ENCODE assay signal across 29 cellular contexts in genomic region chr9:135789838-135790291, GRCh38.
"Had no signal": no experiment of that assay in that cellular context is flagged by ENCODE, and none has a peak within 500 bp of the region (broad histone marks: within the 10 kb centered on the region; RNA-seq: fewer than 3 reads in every experiment).

No MANE protein-coding gene starts in this region.

- H3K27me3 ChIP-seq: brain microvascular endothelial cell, dorsolateral prefrontal cortex had no signal

- H3K27ac ChIP-seq: brain microvascular endothelial cell, coronary artery, dorsolateral prefrontal cortex, heart left ventricle, WERI-Rb-1 had no signal

- FAIRE-seq: astrocyte, bronchial epithelial cell, frontal cortex had no signal

- H3K9me3 ChIP-seq: heart left ventricle had no signal

- H3K4me1 ChIP-seq: heart left ventricle had no signal

- H3K36me3 ChIP-seq: brain microvascular endothelial cell, heart left ventricle, WERI-Rb-1 had no signal

- H3K4me3 ChIP-seq: coronary artery, dorsolateral prefrontal cortex, heart left ventricle had no signal

- DNase-seq: activated B cell treated with CpG ODN at 0.5 μM for 24 hours; activated CD4-positive, alpha-beta T cell treated with anti-CD3 and anti-CD28 coated beads for 48 hours; activated CD4-positive, alpha-beta T cell treated with anti-CD3 and anti-CD28 coated beads, Interleukin-2, amount 50 U/mL, for 1 hour; activated CD4-positive, alpha-beta T cell treated with anti-CD3 and anti-CD28 coated beads, Interleukin-2, amount 50 U/mL, for 48 hours; activated CD8-positive, alpha-beta memory T cell treated with anti-CD3 and anti-CD28 coated beads for 24 hours; activated CD8-positive, alpha-beta T cell treated with anti-CD3 and anti-CD28 coated beads for 36 hours; activated effector memory CD4-positive, alpha-beta T cell treated with Interleukin-2 at 50 U/mL for 16 hours; activated gamma-delta T cell treated with Interleukin-2 at 50 U/mL for 16 hours; activated naive CD4-positive, alpha-beta T cell treated with anti-CD3 and anti-CD28 coated beads, Interleukin-2, amount 50 U/mL, for 16 hours; activated naive CD4-positive, alpha-beta T cell treated with Interleukin-2 at 50 U/mL for 16 hours; activated T-cell treated with anti-CD3 and anti-CD28 coated beads, Interleukin-2, amount 50 U/mL, for 4 hours; amniotic stem cell; anterior cingulate cortex; brain microvascular endothelial cell; dorsolateral prefrontal cortex; effector memory CD4-positive, alpha-beta T cell; endodermal cell; foreskin fibroblast; glutamatergic neuron; T1000; WERI-Rb-1 had no signal

- ATAC-seq: activated CD4-positive, CD25-positive, alpha-beta regulatory T cell treated with anti-CD3 and anti-CD28 coated beads, Interleukin-2, amount 50 U/mL, for 24 hours; activated CD8-positive, alpha-beta T cell treated with anti-CD3 and anti-CD28 coated beads for 36 hours; activated T-cell treated with anti-CD3 and anti-CD28 coated beads, Interleukin-2, amount 50 U/mL, for 4 hours; activated T-helper 17 cell treated with anti-CD3 and anti-CD28 coated beads, Interleukin-2, amount 50 U/mL, for 72 hours; esophagus mucosa; heart left ventricle had no signal
